ENCODE assay signal across 1 cellular context in genomic region chr22:39519681-39520053, GRCh38.
TF ChIP-seq lines count a peak whose summit lies in the region.

No MANE protein-coding gene starts in this region.

TF ChIP-seq in HepG2, 621 proteins besides CTCF, POLR2A, EP300 and RAD21 (continued from another document and continues in another):
- peak; percentile 92 for TF ChIP-seq HBP1 (CRISPR knock-in tag; IDR thresholded peaks at IDR 0.05; ENCODE audit: low read depth)
- peak; percentile 23; the same call in 1 of the 2 replicates for TF ChIP-seq ZNF670 (CRISPR knock-in tag; IDR thresholded peaks at IDR 0.05; ENCODE audit: borderline replicate concordance)
- no peak for TF ChIP-seq PAF1 (CRISPR knock-in tag; IDR thresholded peaks at IDR 0.05)
- TF ChIP-seq WIZ (CRISPR knock-in tag; IDR thresholded peaks at IDR 0.05) = no peak
- no peak; the same call in 1 of the 2 replicates for TF ChIP-seq IRF9 (CRISPR knock-in tag; IDR thresholded peaks at IDR 0.05; ENCODE audit: borderline replicate concordance)
- TF ChIP-seq SNRNP70 (IDR thresholded peaks at IDR 0.05; ENCODE audit: low read depth, low read length) = no peak
- TF ChIP-seq ZNF552 (CRISPR knock-in tag; IDR thresholded peaks at IDR 0.05; ENCODE audit: borderline replicate concordance) = no peak
- no peak for TF ChIP-seq HNRNPK (IDR thresholded peaks at IDR 0.05; ENCODE audit: low read depth, low read length, poor library complexity, severe bottlenecking)
- no peak; the same call in 1 of the 2 replicates for TF ChIP-seq POGK (CRISPR knock-in tag; conservative IDR thresholded peaks at IDR 0.05)
- no peak for TF ChIP-seq RBAK (CRISPR knock-in tag; IDR thresholded peaks at IDR 0.05)
- TF ChIP-seq ZNF83 (CRISPR knock-in tag; IDR thresholded peaks at IDR 0.05; ENCODE audit: borderline replicate concordance) = no peak
- no peak for TF ChIP-seq TRIM22 (IDR thresholded peaks at IDR 0.05)
- TF ChIP-seq ZMYM4 (CRISPR knock-in tag; IDR thresholded peaks at IDR 0.05) = no peak
- TF ChIP-seq ZUFSP (CRISPR knock-in tag; IDR thresholded peaks at IDR 0.05; ENCODE audit: borderline replicate concordance) = no peak
- TF ChIP-seq PHB2 (IDR thresholded peaks at IDR 0.05; ENCODE audit: partially characterized antibody) = no peak
- TF ChIP-seq TAF15 (IDR thresholded peaks at IDR 0.05; ENCODE audit: low read depth, low read length, poor library complexity, severe bottlenecking) = no peak
- no peak for TF ChIP-seq ZMYM3 (CRISPR knock-in tag; IDR thresholded peaks at IDR 0.05)
- TF ChIP-seq MEIS2 (CRISPR knock-in tag; IDR thresholded peaks at IDR 0.05) = no peak
- 0 out of 2 replicates have a peak, but pooled peaks have one; percentile 49 for TF ChIP-seq ZSCAN29 (CRISPR knock-in tag; conservative IDR thresholded peaks at IDR 0.05)
- TF ChIP-seq ZBTB2 (CRISPR knock-in tag; IDR thresholded peaks at IDR 0.05; ENCODE audit: low read depth) = no peak
- no peak for TF ChIP-seq ZNF781 (CRISPR knock-in tag; IDR thresholded peaks at IDR 0.05; ENCODE audit: borderline replicate concordance, not compliant biosample characterization)
- peak; percentile 3; the same call in 1 of the 2 replicates for TF ChIP-seq KLF11 (CRISPR knock-in tag; IDR thresholded peaks at IDR 0.05)
- no peak for TF ChIP-seq ZBTB26 (CRISPR knock-in tag; IDR thresholded peaks at IDR 0.05; ENCODE audit: borderline replicate concordance)
- TF ChIP-seq YEATS4 (CRISPR knock-in tag; IDR thresholded peaks at IDR 0.05; ENCODE audit: borderline replicate concordance) = no peak
- TF ChIP-seq ZFP82 (CRISPR knock-in tag; IDR thresholded peaks at IDR 0.05; ENCODE audit: borderline replicate concordance) = no peak
- TF ChIP-seq NR2F1 (CRISPR knock-in tag; IDR thresholded peaks at IDR 0.05) = no peak
- no peak; the same call in 1 of the 2 replicates for TF ChIP-seq ARID5B (CRISPR knock-in tag; IDR thresholded peaks at IDR 0.05)
- no peak for TF ChIP-seq GATAD1 (CRISPR knock-in tag; IDR thresholded peaks at IDR 0.05)
- TF ChIP-seq NFIB (CRISPR knock-in tag; IDR thresholded peaks at IDR 0.05; ENCODE audit: borderline replicate concordance) = no peak
- TF ChIP-seq ZFP36L2 (CRISPR knock-in tag; IDR thresholded peaks at IDR 0.05) = no peak
- TF ChIP-seq TARDBP (CRISPR knock-in tag; IDR thresholded peaks at IDR 0.05) = no peak
- no peak for TF ChIP-seq FOXP1 (IDR thresholded peaks at IDR 0.05)
- no peak for TF ChIP-seq FOXP1 (CRISPR knock-in tag; IDR thresholded peaks at IDR 0.05)
- TF ChIP-seq ZC3H13 (CRISPR knock-in tag; IDR thresholded peaks at IDR 0.05) = peak; percentile 17; the same call in 1 of the 2 replicates
- no peak for TF ChIP-seq SETDB1 (CRISPR knock-in tag; IDR thresholded peaks at IDR 0.05; ENCODE audit: borderline replicate concordance)
- no peak for TF ChIP-seq NCOA5 (CRISPR knock-in tag; IDR thresholded peaks at IDR 0.05)
- peak; percentile 72 for TF ChIP-seq ZNF687 (CRISPR knock-in tag; IDR thresholded peaks at IDR 0.05)
- peak; percentile 75; the same call in 1 of the 2 replicates for TF ChIP-seq ZNF710 (CRISPR knock-in tag; IDR thresholded peaks at IDR 0.05; ENCODE audit: borderline replicate concordance)
- TF ChIP-seq POLR2G (IDR thresholded peaks at IDR 0.05; ENCODE audit: low read depth, low read length) = peak; percentile 51
- TF ChIP-seq ZNF788 (CRISPR knock-in tag; IDR thresholded peaks at IDR 0.05; ENCODE audit: borderline replicate concordance) = no peak
- no peak for TF ChIP-seq HCFC1 (IDR thresholded peaks at IDR 0.05; ENCODE audit: low read depth, low read length)
- TF ChIP-seq ZNF337 (CRISPR knock-in tag; IDR thresholded peaks at IDR 0.05; ENCODE audit: borderline replicate concordance, low read depth) = no peak
- TF ChIP-seq KLF16 (CRISPR knock-in tag; IDR thresholded peaks at IDR 0.05) = no peak
